Comparison of ENCODE assay signal across 11 cellular contexts in the genomic region with DNA sequence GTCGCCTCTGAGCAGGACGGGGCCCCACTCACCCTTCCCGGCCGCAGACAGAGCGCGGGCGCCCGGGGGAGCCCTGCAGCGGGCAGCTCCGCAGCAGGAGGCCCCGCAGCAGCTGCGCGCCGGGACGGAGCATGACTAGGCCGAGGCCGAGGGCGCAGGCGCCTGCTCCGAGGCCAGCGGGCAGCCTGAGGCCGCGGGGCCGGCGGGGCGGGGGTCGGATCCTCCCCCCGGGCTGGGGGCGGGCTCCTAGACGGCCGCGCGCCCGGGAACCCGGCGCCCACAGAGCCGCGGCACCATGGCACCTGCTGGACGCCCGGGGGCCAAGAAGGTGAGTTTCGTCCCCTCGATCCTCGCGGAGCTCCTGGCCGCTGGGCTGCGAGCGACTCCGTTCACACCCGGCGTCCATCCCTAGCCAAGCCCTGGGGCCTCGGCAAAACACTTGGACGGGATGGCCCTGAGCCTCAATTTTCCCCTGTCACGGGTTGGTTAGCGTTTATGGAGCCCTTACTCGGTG. TPM values are rescaled to one million over a fixed set of nuclear protein-coding genes. Genes with fewer than 3 reads are reported as not detected.
DNase-seq lines count a peak whose midpoint lies in the region; ATAC-seq, FAIRE-seq and TF ChIP-seq lines count a peak whose summit lies in the region.
"Had no signal": no experiment of that assay in that cellular context is flagged by ENCODE, and none has a peak within 500 bp of the region (broad histone marks: within the 10 kb centered on the region; RNA-seq: fewer than 3 reads in every experiment).

A gene with protein sequence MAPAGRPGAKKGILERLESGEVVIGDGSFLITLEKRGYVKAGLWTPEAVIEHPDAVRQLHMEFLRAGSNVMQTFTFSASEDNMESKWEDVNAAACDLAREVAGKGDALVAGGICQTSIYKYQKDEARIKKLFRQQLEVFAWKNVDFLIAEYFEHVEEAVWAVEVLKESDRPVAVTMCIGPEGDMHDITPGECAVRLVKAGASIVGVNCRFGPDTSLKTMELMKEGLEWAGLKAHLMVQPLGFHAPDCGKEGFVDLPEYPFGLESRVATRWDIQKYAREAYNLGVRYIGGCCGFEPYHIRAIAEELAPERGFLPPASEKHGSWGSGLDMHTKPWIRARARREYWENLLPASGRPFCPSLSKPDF (plus strand): TSS at position 280 of the 514 bp plus-strand sequence. CDS start 16 bp downstream, at position 296.
A gene (minus strand): TSS at position 187 of the 514 bp plus-strand sequence. CDS start 54 bp downstream, at position 133.

- intact Hi-C loops in right lobe of liver (cut with DNase I) = no loop called here

- no peaks in the 10 kb centered on the region for H3K27me3 ChIP-seq in H1 (replicated peaks in 1 of 4; ENCODE audit: control insufficient read depth in 3 of 4, extremely low read depth in 1 of 4, insufficient read depth in 3 of 4, low read length in 3 of 4)
- H3K27me3 ChIP-seq in right lobe of liver = no peaks in the 10 kb centered on the region
- H3K27me3 ChIP-seq in thoracic aorta (replicated peaks; ENCODE audit: insufficient read depth) = no peaks in the 10 kb centered on the region

- H3K4me3 ChIP-seq in NB4 (ENCODE audit: low read depth, low read length) (no peak within 1 kb of the TSS), H1 (ENCODE audit: extremely low read depth in 1 of 4, insufficient read depth in 2 of 4, low read depth in 3 of 4, low read length in 4 of 4) (no peak within 1 kb of the TSS), right lobe of liver (peak within 1 kb of the TSS; percentile 51 to 85 (median 74)), thoracic aorta (peak within 1 kb of the TSS; percentile 73)

- H3K27ac ChIP-seq in H1 (ENCODE audit: low read depth, low read length) (no peak within 1 kb of the TSS), right lobe of liver (peak within 1 kb of the TSS; percentile 82 to 98 (median 96)), thoracic aorta (peak within 1 kb of the TSS; percentile 44 to 54)

- H2BK20ac ChIP-seq in H1 (ENCODE audit: low read length) = no peak within 1 kb of the TSS

- ATAC-seq in right lobe of liver (peak; percentile 72 to 93 (median 86)), thoracic aorta (ENCODE audit: insufficient number of reproducible peaks, low FRiP score, low read depth) (no peak), GM19397 (IDR thresholded peaks at IDR 0.05; ENCODE audit: unreplicated experiment) (no peak), GM18505 (IDR thresholded peaks at IDR 0.05; ENCODE audit: unreplicated experiment) (no peak), T-cell (replicated peaks in 1 of 4) (no peak)

- CTCF ChIA-PET in H1 (lab: Charles Lee; ENCODE audit: partially characterized antibody) = interaction anchor here (1.0 to 1.3 kb wide), 3 partner anchors 10 to 48 kb away, joined by 3 to 5 read pairs (median 3); no protein-coding TSS in a partner anchor
- CTCF ChIA-PET in T-cell (lab: Charles Lee) = interaction anchor here in 1 of 2 donors (0.6 kb wide), 1 partner anchor 539 kb away, joined by 7 read pairs; no protein-coding TSS in a partner anchor

- no peak within 1 kb of the TSS for H4K91ac ChIP-seq in H1 (replicated peaks; ENCODE audit: insufficient read length, low read length)

- H3K27ac Mint-ChIP-seq in T-cell = no peak within 1 kb of the TSS

- no peak within 1 kb of the TSS for H3K18ac ChIP-seq in H1 (ENCODE audit: extremely low read depth, low read length)

- H3K27me3 Mint-ChIP-seq in T-cell = peaks cover 43 to 45% of the 10 kb centered on the region in 2 donors

- H4K5ac ChIP-seq in H1 (ENCODE audit: insufficient read length, low read depth, low read length) = no peak within 1 kb of the TSS

- no peak within 1 kb of the TSS; the same call in 1 of the 2 replicates for H2BK5ac ChIP-seq in H1 (ENCODE audit: low read depth, low read length)

- TF ChIP-seq CTCF in NB4 (IDR thresholded peaks at IDR 0.05; ENCODE audit: low read depth, low read length) (no peak), H1 (IDR thresholded peaks at IDR 0.05; ENCODE audit: control extremely low read depth in 1 of 3, insufficient read depth in 1 of 3, low read depth in 1 of 3, low read length in 3 of 3) (no peak), right lobe of liver (IDR thresholded peaks at IDR 0.05) (no peak), thoracic aorta (IDR thresholded peaks at IDR 0.05) (no peak)

- H3K9ac ChIP-seq in H1 (replicated peaks in 1 of 4; ENCODE audit: extremely low read depth in 1 of 4, low read depth in 3 of 4, low read length in 3 of 4) = no peak within 1 kb of the TSS

- H3K4me3 Mint-ChIP-seq in T-cell = no peak within 1 kb of the TSS

- no peaks in the 10 kb centered on the region for H3K79me2 ChIP-seq in H1 (ENCODE audit: control insufficient read depth in 1 of 2, insufficient read depth in 2 of 2, low read length in 2 of 2)

- H2AFZ ChIP-seq in H1 (ENCODE audit: low read length) = no peak within 1 kb of the TSS

- POLR2A ChIA-PET in H1 (lab: Charles Lee; ENCODE audit: partially characterized antibody) (no interaction called here), T-cell (lab: Charles Lee) (no interaction called here)

- no peaks in the 10 kb centered on the region for H3K9me3 Mint-ChIP-seq in T-cell

- H3K23me2 ChIP-seq in H1 (ENCODE audit: low read depth, low read length) = no peaks in the 10 kb centered on the region

- H2BK12ac ChIP-seq in H1 (ENCODE audit: low read depth, low read length) = no peak within 1 kb of the TSS

- 0 out of 2 replicates have a peak within 1 kb of the TSS, but pooled peaks have one; percentile 28 for H2AK5ac ChIP-seq in H1 (ENCODE audit: low read depth, low read length)

- H3K56ac ChIP-seq in H1 (replicated peaks; ENCODE audit: insufficient read length, low read depth, low read length) = no peak within 1 kb of the TSS

- no peak within 1 kb of the TSS for H2BK120ac ChIP-seq in H1 (replicated peaks; ENCODE audit: low read depth, low read length)

- no peak within 1 kb of the TSS for H3K23ac ChIP-seq in H1 (ENCODE audit: insufficient read length)

- H3K4ac ChIP-seq in H1 (replicated peaks; ENCODE audit: insufficient read length, low read depth, low read length) = no peak within 1 kb of the TSS

- TF ChIP-seq POLR2A in NB4 (IDR thresholded peaks at IDR 0.05; ENCODE audit: extremely low read depth, insufficient read length) = no peak
- TF ChIP-seq POLR2A in H1 (IDR thresholded peaks at IDR 0.05; ENCODE audit: control extremely low read depth in 1 of 2, low read depth in 2 of 2, low read length in 2 of 2) = no peak
- peak; percentile 71 for TF ChIP-seq POLR2A in right lobe of liver (IDR thresholded peaks at IDR 0.05)
- TF ChIP-seq POLR2A in GM18505 (IDR thresholded peaks at IDR 0.05; ENCODE audit: borderline replicate concordance, extremely low read depth, insufficient read depth, insufficient read length) = no peak

- TF ChIP-seq EP300 in H1 (IDR thresholded peaks at IDR 0.05; ENCODE audit: borderline replicate concordance in 1 of 2, low read depth in 2 of 2, low read length in 2 of 2) = no peak

- H3K4me2 ChIP-seq in H1 (ENCODE audit: insufficient read depth in 1 of 2, low read depth in 2 of 2, low read length in 2 of 2) = no peak within 1 kb of the TSS

- H2BK15ac ChIP-seq in H1 (ENCODE audit: low read length) = no peak within 1 kb of the TSS

- H4K20me1 ChIP-seq in H1 (replicated peaks in 1 of 2; ENCODE audit: control insufficient read depth in 1 of 2, insufficient read depth in 2 of 2, low read length in 2 of 2) = no peaks in the 10 kb centered on the region

- H3K14ac ChIP-seq in H1 (ENCODE audit: insufficient read length) = no peak within 1 kb of the TSS

- DNase-seq in NB4 (ENCODE audit: low read depth) = peak; percentile 47
- no peak for DNase-seq in H1 (ENCODE audit: low read depth in 1 of 2, low spot score in 2 of 2)
- DNase-seq in right lobe of liver = peak; percentile 75 to 84 (median 82)
- no peak for DNase-seq in thoracic aorta (ENCODE audit: low spot score)
- DNase-seq in DMS 273 (lab: John Stamatoyannopoulos, UW; ENCODE audit: unreplicated experiment) = no peak
- DNase-seq in T-cell = no peak
- DNase-seq: activated CD4-positive, alpha-beta T cell treated with anti-CD3 and anti-CD28 coated beads, Interleukin-2, amount 50 U/mL, for 4 hours; NCI-H446 had no signal

- no peaks in the 10 kb centered on the region for H3K79me1 ChIP-seq in H1 (ENCODE audit: low read depth, low read length)

- no peaks in the 10 kb centered on the region; a peak in 2 of 4 replicates for H3K9me3 ChIP-seq in H1 (ENCODE audit: insufficient read depth in 2 of 2, low read depth in 1 of 2, low read length in 1 of 2)
- H3K9me3 ChIP-seq in right lobe of liver = no peaks in the 10 kb centered on the region
- H3K9me3 ChIP-seq in thoracic aorta = no peaks in the 10 kb centered on the region

- H4K8ac ChIP-seq in H1 (ENCODE audit: extremely low read depth, insufficient read depth, low read length) = no peak within 1 kb of the TSS; the same call in 1 of the 2 replicates

- FAIRE-seq in H1 (lab: Jason Lieb, UNC) = no peak
- FAIRE-seq: endometrium had no signal

- no peaks in the 10 kb centered on the region for H3K36me3 Mint-ChIP-seq in T-cell

- H3K36me3 ChIP-seq in H1 (ENCODE audit: control insufficient read depth in 2 of 4, insufficient read depth in 4 of 4, low read length in 3 of 4) (no peaks in the 10 kb centered on the region), right lobe of liver (peaks cover 0 to 2% (median 0%) of the 10 kb centered on the region in 4 donors), thoracic aorta (no peaks in the 10 kb centered on the region)

- H3K4me1 Mint-ChIP-seq in T-cell = peaks cover 0 to 2% (median 2%) of the 10 kb centered on the region in 3 donors

- no peaks in the 10 kb centered on the region for H3K4me1 ChIP-seq in H1 (replicated peaks in 1 of 4; ENCODE audit: control insufficient read depth in 3 of 4, insufficient read depth in 4 of 4, low read length in 3 of 4)
- peaks cover 0 to 28% (median 9%) of the 10 kb centered on the region in 4 donors for H3K4me1 ChIP-seq in right lobe of liver
- peaks cover 0 to 10% of the 10 kb centered on the region in 2 donors for H3K4me1 ChIP-seq in thoracic aorta (ENCODE audit: control insufficient read depth in 1 of 2, low read depth in 2 of 2)

- 80% methylated on average over 26 of the region's 55 CpGs; no CpG with 5 or more reads in 1 of the 2 experiments for WGBS in H1 (ENCODE audit: extremely low coverage in 1 of 2, insufficient coverage in 1 of 2, insufficient read length in 1 of 2, insufficient replicate concordance in 2 of 2, low coverage in 1 of 2, low lambda C conversion rate in 2 of 2, missing lambda C conversion rate in 1 of 2), 2 experiments
- no CpG with 5 or more reads among the region's 55 CpGs for WGBS in right lobe of liver (ENCODE audit: insufficient coverage, low coverage, low lambda C conversion rate, missing lambda C conversion rate)

- TF ChIP-seq RAD21 in H1 (IDR thresholded peaks at IDR 0.05 in 1 of 2, conservative IDR thresholded peaks at IDR 0.05 in 1 of 2; ENCODE audit: low read depth in 2 of 2, low read length in 2 of 2) = no peak

RNA-seq across cellular contexts. Expression of the first gene that starts in this region (rescaled TPM):
- total RNA-seq in H1 (2021; fragmentation: NEBNext Ultra II Directional; extraction: Animal tissue kit (Norgen Biotek cat#: 25700)) = not detected in 2 replicates
- 0.11 TPM in 1 of 2 replicates, not detected in the other for polyA plus RNA-seq in H1 (2011; rRNA removed)
- 0.26 TPM for polyA plus RNA-seq in H1 (2011; cell fraction: cytosol; rRNA removed)
- not detected for polyA plus RNA-seq in H1 (2011; cell fraction: nucleus; rRNA removed)
- polyA plus RNA-seq in H1 (2012, experiment 1 of 2) = 0.40 to 0.44 TPM in 2 of 4 replicates, not detected in the others
- polyA plus RNA-seq in H1 (2012, experiment 2 of 2) = not detected
- polyA plus RNA-seq in H1 (2013, experiment 1 of 2) = not detected
- polyA plus RNA-seq in H1 (2013, experiment 2 of 2) = not detected
- 0.17 TPM in 1 of 2 replicates, not detected in the other for polyA minus RNA-seq in H1 (2011; rRNA and poly(A)+ RNA removed)
- not detected for polyA minus RNA-seq in H1 (2011; cell fraction: cytosol; rRNA and poly(A)+ RNA removed)
- not detected for polyA minus RNA-seq in H1 (2011; cell fraction: nucleus; rRNA and poly(A)+ RNA removed)
- total RNA-seq in right lobe of liver (100 to 1,000 TPM; 206 to 392 (median 280) TPM), thoracic aorta (10 to 100 TPM; 14.2 to 16.1 TPM), T-cell (under 1 TPM in 2 of 5 donors, not detected in 3; 0.19 to 0.38 TPM)

RNA-seq across cellular contexts. Expression of the second gene that starts in this region (rescaled TPM):
- total RNA-seq in H1 (2021; fragmentation: NEBNext Ultra II Directional; extraction: Animal tissue kit (Norgen Biotek cat#: 25700)) = 1.1 TPM in 1 of 2 replicates, not detected in the other
- polyA plus RNA-seq in H1 (2011; rRNA removed) = 0.15 and 0.31 TPM in 2 replicates
- polyA plus RNA-seq in H1 (2011; cell fraction: cytosol; rRNA removed) = 0.26 TPM
- 0.07 TPM for polyA plus RNA-seq in H1 (2011; cell fraction: nucleus; rRNA removed)
- 0.46 TPM in 1 of 4 replicates, not detected in the others for polyA plus RNA-seq in H1 (2012, experiment 1 of 2)
- not detected for polyA plus RNA-seq in H1 (2012, experiment 2 of 2)
- polyA plus RNA-seq in H1 (2013, experiment 1 of 2) = not detected
- not detected for polyA plus RNA-seq in H1 (2013, experiment 2 of 2)
- polyA minus RNA-seq in H1 (2011; rRNA and poly(A)+ RNA removed) = 0.44 and 1.6 TPM in 2 replicates
- polyA minus RNA-seq in H1 (2011; cell fraction: cytosol; rRNA and poly(A)+ RNA removed) = not detected
- 2.8 TPM for polyA minus RNA-seq in H1 (2011; cell fraction: nucleus; rRNA and poly(A)+ RNA removed)
- total RNA-seq in right lobe of liver = 100 to 1,000 TPM in 2 of 6 experiments, 10 to 100 TPM in 4; 55.7 to 128 (median 83.5) TPM
- under 1 TPM; 0.85 to 0.95 TPM for total RNA-seq in thoracic aorta
- 1 to 10 TPM in 2 of 5 donors, under 1 TPM in 3; 0.43 to 2.7 (median 0.70) TPM for total RNA-seq in T-cell

Comparison
In these comparisons a context has a peak if more than half of its experiments do, and no peak if none do; other contexts are left out.
1. RNA of the first gene that starts in this region (total RNA-seq): 206 to 392 TPM in right lobe of liver; 14.2 to 16.1 TPM in thoracic aorta, 0.19 to 0.38 TPM in T-cell and not detected in H1; every median in the first group is over 10 times any median in the second.
2. RNA of the second gene that starts in this region (total RNA-seq): 55.7 to 128 TPM in right lobe of liver; 0.85 to 0.95 TPM in thoracic aorta, 0.43 to 2.7 TPM in T-cell and 1.1 TPM in H1; every median in the first group is over 10 times any median in the second.
3. DNase-seq: peak in NB4 (single experiment) and right lobe of liver (3 of 3); none in H1 (0 of 2), thoracic aorta (single experiment), DMS 273 (single experiment) and T-cell (0 of 34).
4. H3K4me3 ChIP-seq: peak in right lobe of liver (3 of 3) and thoracic aorta (single experiment); none in NB4 (single experiment) and H1 (0 of 4).
5. ATAC-seq: peak in right lobe of liver (4 of 4); none in thoracic aorta (single experiment), GM19397 (single experiment), GM18505 (single experiment) and T-cell (0 of 4).